Comparison of ENCODE assay signal across 8 cellular contexts in genomic region chr19:38213911-38214625, GRCh38. TPM values are rescaled to one million over a fixed set of nuclear protein-coding genes. Genes with fewer than 3 reads are reported as not detected.
DNase-seq lines count a peak whose midpoint lies in the region; ATAC-seq and TF ChIP-seq lines count a peak whose summit lies in the region.

No MANE protein-coding gene starts in this region.

- no peak overlapping the region for H3K4me3 ChIP-seq in RWPE2 (ENCODE audit: severe bottlenecking)

- peaks cover 8% of the 10 kb centered on the region for H3K4me1 ChIP-seq in RWPE2 (ENCODE audit: insufficient read depth, poor library complexity, severe bottlenecking)

- peak overlapping the region; percentile 31 for H3K27ac Mint-ChIP-seq in activated naive CD4-positive, alpha-beta T cell treated with anti-CD3 and anti-CD28 coated beads, Interleukin-2, amount 50 U/mL, for 24 hours
- H3K27ac Mint-ChIP-seq in nephron progenitor cell = peak overlapping the region; percentile 65

- ATAC-seq in RWPE2 (ENCODE audit: low read depth) = peak; percentile 19; the same call in 1 of the 3 replicates

- no peaks in the 10 kb centered on the region for H3K9me3 ChIP-seq in RWPE2 (ENCODE audit: severe bottlenecking)

- peak; percentile 90 for DNase-seq in DMS53 (lab: John Stamatoyannopoulos, UW)
- DNase-seq in DMS53 treated with DMSO at 0.1 percent for 48 hours (lab: John Stamatoyannopoulos, UW; ENCODE audit: unreplicated experiment) = no peak
- DNase-seq in RWPE2 (ENCODE audit: low spot score) = no peak
- DNase-seq in nephron progenitor cell = no peak
- DNase-seq in NCI-H1436 treated with DMSO at 0.1 percent for 48 hours (lab: John Stamatoyannopoulos, UW) = no peak
- DNase-seq in ureter (ENCODE audit: low spot score) = no peak
- no peak for DNase-seq in DMS153 treated with DMSO at 0.1 percent for 48 hours (lab: John Stamatoyannopoulos, UW; ENCODE audit: unreplicated experiment)

- H3K4me3 Mint-ChIP-seq in activated naive CD4-positive, alpha-beta T cell treated with anti-CD3 and anti-CD28 coated beads, Interleukin-2, amount 50 U/mL, for 24 hours = peak overlapping the region; percentile 8
- H3K4me3 Mint-ChIP-seq in nephron progenitor cell = no peak overlapping the region

- H3K27me3 ChIP-seq in RWPE2 (ENCODE audit: insufficient read depth, poor library complexity, severe bottlenecking) = no peaks in the 10 kb centered on the region

- no peaks in the 10 kb centered on the region for H3K9me3 Mint-ChIP-seq in activated naive CD4-positive, alpha-beta T cell treated with anti-CD3 and anti-CD28 coated beads, Interleukin-2, amount 50 U/mL, for 24 hours
- H3K9me3 Mint-ChIP-seq in nephron progenitor cell = no peaks in the 10 kb centered on the region

- no peak overlapping the region for H3K27ac ChIP-seq in RWPE2 (ENCODE audit: poor library complexity, severe bottlenecking)

- H3K4me1 Mint-ChIP-seq in activated naive CD4-positive, alpha-beta T cell treated with anti-CD3 and anti-CD28 coated beads, Interleukin-2, amount 50 U/mL, for 24 hours = peaks cover 22% of the 10 kb centered on the region
- H3K4me1 Mint-ChIP-seq in nephron progenitor cell = peaks cover 44% of the 10 kb centered on the region

- peaks cover 36% of the 10 kb centered on the region for H3K27me3 Mint-ChIP-seq in activated naive CD4-positive, alpha-beta T cell treated with anti-CD3 and anti-CD28 coated beads, Interleukin-2, amount 50 U/mL, for 24 hours
- H3K27me3 Mint-ChIP-seq in nephron progenitor cell (ENCODE audit: low read depth, poor library complexity) = peaks cover 3% of the 10 kb centered on the region

- H3K36me3 Mint-ChIP-seq in activated naive CD4-positive, alpha-beta T cell treated with anti-CD3 and anti-CD28 coated beads, Interleukin-2, amount 50 U/mL, for 24 hours = no peaks in the 10 kb centered on the region
- peaks cover 23% of the 10 kb centered on the region for H3K36me3 Mint-ChIP-seq in nephron progenitor cell (ENCODE audit: low read depth)

- TF ChIP-seq CTCF in RWPE2 (IDR thresholded peaks at IDR 0.05; ENCODE audit: poor library complexity, severe bottlenecking) = no peak
- TF ChIP-seq CTCF in nephron progenitor cell (IDR thresholded peaks at IDR 0.05) = no peak

- peaks cover 4% of the 10 kb centered on the region for H3K36me3 ChIP-seq in RWPE2 (ENCODE audit: low read depth)

RNA-seq across cellular contexts. Expression of gene DPF1, which starts 10.0 kb away (rescaled TPM):
- not detected for total RNA-seq in ureter

RNA-seq across cellular contexts. Expression of gene PPP1R14A, which starts 42.1 kb away (rescaled TPM):
- 98.6 TPM for total RNA-seq in ureter

RNA-seq across cellular contexts. Expression of gene SPINT2, which starts 50.3 kb away (rescaled TPM):
- total RNA-seq in ureter = 286 TPM
